In genomic region chr6:126526547-126526946, GRCh38 we compare ENCODE assay signal across 12 cellular contexts.
DNase-seq lines count a peak whose midpoint lies in the region; ATAC-seq and TF ChIP-seq lines count a peak whose summit lies in the region.
"Had no signal": no experiment of that assay in that cellular context is flagged by ENCODE, and none has a peak within 500 bp of the region (broad histone marks: within the 10 kb centered on the region; RNA-seq: fewer than 3 reads in every experiment).

No MANE protein-coding gene starts in this region.

- H3K27me3 Mint-ChIP-seq in WTC11 (ENCODE audit: low read depth) (no peaks in the 10 kb centered on the region), neural crest cell (ENCODE audit: low read depth) (no peaks in the 10 kb centered on the region), type B pancreatic cell (no peaks in the 10 kb centered on the region)
- H3K27me3 Mint-ChIP-seq: CD4-positive, CD25-positive, alpha-beta regulatory T cell had no signal

- DNase-seq in WTC11 (ENCODE audit: low spot score) (no peak), neural crest cell (ENCODE audit: low read depth, low spot score) (no peak), type B pancreatic cell (ENCODE audit: extremely low spot score, unreplicated experiment) (no peak), putamen (ENCODE audit: low spot score) (no peak), RKO (ENCODE audit: low spot score) (no peak)
- DNase-seq: ACHN; CD4-positive, CD25-positive, alpha-beta regulatory T cell; DMS53; H7 had no signal

- H3K4me1 Mint-ChIP-seq in WTC11 (peaks cover 26% of the 10 kb centered on the region), neural crest cell (peaks cover 32% of the 10 kb centered on the region), type B pancreatic cell (ENCODE audit: unreplicated experiment) (peaks cover 36% of the 10 kb centered on the region)
- H3K4me1 Mint-ChIP-seq: CD4-positive, CD25-positive, alpha-beta regulatory T cell had no signal

- H3K4me1 ChIP-seq in HUES48 (ENCODE audit: control insufficient read depth, insufficient read depth, low read length) = peaks cover 14% of the 10 kb centered on the region
- H3K4me1 ChIP-seq: BLaER1 treated with 17β-estradiol and CSF1 and Interleukin-3, amounts not matched to agents 10 nM and 100 nM had no signal

- H3K27ac Mint-ChIP-seq in WTC11 = no peak overlapping the region
- peak overlapping the region; percentile 10 for H3K27ac Mint-ChIP-seq in neural crest cell (ENCODE audit: unreplicated experiment)
- H3K27ac Mint-ChIP-seq in type B pancreatic cell = no peak overlapping the region
- H3K27ac Mint-ChIP-seq: CD4-positive, CD25-positive, alpha-beta regulatory T cell had no signal

- peak; percentile 63 for ATAC-seq in WTC11
- no peak for ATAC-seq in GM21423 (IDR thresholded peaks at IDR 0.05; ENCODE audit: unreplicated experiment)

- CTCF ChIA-PET in WTC11 (lab: Charles Lee) = interaction anchor here (1.4 to 1.5 kb wide), 2 partner anchors 131 to 165 kb away, joined by 3 to 4 read pairs; no protein-coding TSS in a partner anchor

- no peaks in the 10 kb centered on the region for H3K27me3 ChIP-seq in HUES48 (ENCODE audit: control insufficient read depth, insufficient read depth, low read length)
- H3K27me3 ChIP-seq: BLaER1 treated with 17β-estradiol and CSF1 and Interleukin-3, amounts not matched to agents 10 nM and 100 nM had no signal

- H3K36me3 Mint-ChIP-seq in WTC11 = no peaks in the 10 kb centered on the region
- H3K36me3 Mint-ChIP-seq in neural crest cell (ENCODE audit: low read depth) = no peaks in the 10 kb centered on the region
- H3K36me3 Mint-ChIP-seq in type B pancreatic cell = no peaks in the 10 kb centered on the region
- H3K36me3 Mint-ChIP-seq: CD4-positive, CD25-positive, alpha-beta regulatory T cell had no signal

- H3K4me3 Mint-ChIP-seq in WTC11 (no peak overlapping the region), neural crest cell (no peak overlapping the region), type B pancreatic cell (peak overlapping the region; percentile 3)
- H3K4me3 Mint-ChIP-seq: CD4-positive, CD25-positive, alpha-beta regulatory T cell had no signal

- H3K27ac ChIP-seq in HUES48 (ENCODE audit: low read depth, low read length) = peak overlapping the region; percentile 38
- H3K27ac ChIP-seq: BLaER1 treated with 17β-estradiol and CSF1 and Interleukin-3, amounts not matched to agents 10 nM and 100 nM had no signal

- H3K9me3 Mint-ChIP-seq in WTC11 (no peaks in the 10 kb centered on the region), neural crest cell (no peaks in the 10 kb centered on the region), type B pancreatic cell (no peaks in the 10 kb centered on the region)

- no peak overlapping the region for H3K9ac ChIP-seq in HUES48 (ENCODE audit: low read depth, low read length)
- H3K9ac ChIP-seq: BLaER1 treated with 17β-estradiol and CSF1 and Interleukin-3, amounts not matched to agents 10 nM and 100 nM had no signal

- H3K4me3 ChIP-seq in HUES48 (ENCODE audit: low read depth, low read length) = no peak overlapping the region
- H3K4me3 ChIP-seq: BLaER1 treated with 17β-estradiol and CSF1 and Interleukin-3, amounts not matched to agents 10 nM and 100 nM had no signal

- POLR2A ChIA-PET in WTC11 (lab: Charles Lee) = no interaction called here

- H3K9me3 ChIP-seq in HUES48 (ENCODE audit: control insufficient read depth, insufficient read depth, low read length) = no peaks in the 10 kb centered on the region
- H3K9me3 ChIP-seq: BLaER1 treated with 17β-estradiol and CSF1 and Interleukin-3, amounts not matched to agents 10 nM and 100 nM had no signal

- TF ChIP-seq CTCF in WTC11 (IDR thresholded peaks at IDR 0.05) (no peak), neural crest cell (conservative IDR thresholded peaks at IDR 0.05) (no peak), type B pancreatic cell (conservative IDR thresholded peaks at IDR 0.05) (no peak)

- no peaks in the 10 kb centered on the region for H3K36me3 ChIP-seq in HUES48 (ENCODE audit: control insufficient read depth, insufficient read depth, low read length)
- H3K36me3 ChIP-seq: BLaER1 treated with 17β-estradiol and CSF1 and Interleukin-3, amounts not matched to agents 10 nM and 100 nM had no signal

TF ChIP-seq in WTC11, 78 proteins besides CTCF, POLR2A, EP300 and RAD21:
- TF ChIP-seq FOXK1 (CRISPR knock-in tag; IDR thresholded peaks at IDR 0.05) (no peak), ZBTB21 (CRISPR knock-in tag; IDR thresholded peaks at IDR 0.05; ENCODE audit: borderline replicate concordance) (no peak), RORB (CRISPR knock-in tag; IDR thresholded peaks at IDR 0.05) (no peak), ATF2 (CRISPR knock-in tag; IDR thresholded peaks at IDR 0.05; ENCODE audit: borderline replicate concordance, low read depth) (no peak), MAX (CRISPR knock-in tag; IDR thresholded peaks at IDR 0.05) (no peak), ZNF396 (CRISPR knock-in tag; IDR thresholded peaks at IDR 0.05; ENCODE audit: borderline replicate concordance) (no peak), FOXJ3 (CRISPR knock-in tag; IDR thresholded peaks at IDR 0.05; ENCODE audit: borderline replicate concordance) (no peak), JUN (CRISPR knock-in tag; IDR thresholded peaks at IDR 0.05) (no peak), NFYB (CRISPR knock-in tag; conservative IDR thresholded peaks at IDR 0.05; ENCODE audit: low read depth) (no peak), ZSCAN18 (CRISPR knock-in tag; IDR thresholded peaks at IDR 0.05) (no peak), ZNF232 (CRISPR knock-in tag; IDR thresholded peaks at IDR 0.05) (no peak), AR (CRISPR knock-in tag; IDR thresholded peaks at IDR 0.05) (no peak), GRHL2 (CRISPR knock-in tag; IDR thresholded peaks at IDR 0.05; ENCODE audit: insufficient replicate concordance, severe bottlenecking) (no peak)
